29 cellular contexts compared by ENCODE assay signal in the genomic region with DNA sequence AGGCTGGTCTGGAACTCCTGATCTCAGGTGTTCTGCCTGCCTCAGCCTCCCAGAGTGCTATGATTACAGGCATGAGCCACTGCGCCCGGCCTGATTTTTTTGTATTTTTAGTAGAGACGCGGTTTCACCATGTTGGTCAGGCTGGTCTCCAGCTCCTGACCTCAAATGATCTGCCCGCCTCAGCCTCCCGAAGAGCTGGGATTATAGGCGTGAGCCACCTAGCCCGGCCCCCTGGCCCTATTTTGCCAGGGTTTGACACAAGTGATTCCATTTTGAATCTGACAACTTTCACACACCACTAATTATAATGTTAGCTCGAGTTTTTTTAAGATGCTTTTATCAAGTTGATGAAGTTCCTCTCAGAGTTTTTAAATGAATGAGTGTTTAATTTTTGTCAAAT. TPM values are rescaled to one million over a fixed set of nuclear protein-coding genes. Genes with fewer than 3 reads are reported as not detected.
A peak's percentile ranks its signal among the peaks of the same experiment; 100 is the strongest.
DNase-seq lines count a peak whose midpoint lies in the region; ATAC-seq and TF ChIP-seq lines count a peak whose summit lies in the region.
"Had no signal": no experiment of that assay in that cellular context is flagged by ENCODE, and none has a peak within 500 bp of the region (broad histone marks: within the 10 kb centered on the region; RNA-seq: fewer than 3 reads in every experiment).

No MANE protein-coding gene starts in this region.

- TF ChIP-seq POLR2A in heart left ventricle (IDR thresholded peaks at IDR 0.05): no peak
- no peak for TF ChIP-seq POLR2A in vagina (IDR thresholded peaks at IDR 0.05)

- peak overlapping the region in 7 of 12 donors; percentile 44 to 91 (median 74) for H3K27ac ChIP-seq in heart left ventricle
- peak overlapping the region in 12 of 21 experiments; percentile 37 to 74 (median 69) for H3K27ac ChIP-seq in skin epidermis
- H3K27ac ChIP-seq in vagina: peak overlapping the region; percentile 10

- H3K27ac Mint-ChIP-seq in dendritic cell treated with granulocyte-macrophage colony-stimulating factor and Interleukin-4, amounts not matched to agents 40 ng/mL and 50 ng/mL, for 4 days: peak overlapping the region; percentile 85
- H3K27ac Mint-ChIP-seq: CD4-positive, alpha-beta memory T cell had no signal

- WGBS in heart left ventricle, 4 donors: 96 to 98% (median 96%) methylated on average over 9 of the region's 9 CpGs

- no peaks in the 10 kb centered on the region for H3K36me3 Mint-ChIP-seq in dendritic cell treated with granulocyte-macrophage colony-stimulating factor and Interleukin-4, amounts not matched to agents 40 ng/mL and 50 ng/mL, for 4 days (ENCODE audit: low read depth)
- H3K36me3 Mint-ChIP-seq: CD4-positive, alpha-beta memory T cell had no signal

- H3K36me3 ChIP-seq in heart left ventricle (no peaks in the 10 kb centered on the region), vagina (no peaks in the 10 kb centered on the region)

- H3K27me3 ChIP-seq in heart left ventricle (no peaks in the 10 kb centered on the region), vagina (no peaks in the 10 kb centered on the region)

- intact Hi-C loops in heart left ventricle (cut with DNase I) (no loop called here), left ventricle myocardium superior (cut with micrococcal nuclease) (no loop called here), vagina (cut with DNase I) (no loop called here)
- intact Hi-C loops in dendritic cell treated with granulocyte-macrophage colony-stimulating factor and Interleukin-4, amounts not matched to agents 40 ng/mL and 50 ng/mL, for 4 days (cut with micrococcal nuclease): no loop called here

- H3K9me3 ChIP-seq in heart left ventricle (no peaks in the 10 kb centered on the region), vagina (no peaks in the 10 kb centered on the region)
- H3K9me3 ChIP-seq: SK-N-SH had no signal

- DNase-seq in heart left ventricle (no peak), left ventricle myocardium superior (no peak), vagina (ENCODE audit: extremely low spot score in 2 of 2) (no peak), cerebellar nuclear complex (lab: John Stamatoyannopoulos, UW) (no peak), NCI-H128 (lab: John Stamatoyannopoulos, UW; ENCODE audit: unreplicated experiment) (no peak)
- DNase-seq: 8988T; ACHN; C1 segment of cervical spinal cord; CD4-positive, alpha-beta memory T cell; COR-L47; DMS53; GOT3; HCEC 1CT; Kasumi-1; NCI-H1092 treated with DMSO at 0.1 percent for 48 hours; NCI-H1436 treated with DMSO at 0.1 percent for 48 hours; NCI-H1930; NCI-H2107; NCI-H446; NCI-H524 treated with DMSO at 0.1 percent for 48 hours; NCI-H774; SK-N-SH had no signal

- H3K4me3 ChIP-seq in heart left ventricle: no peak overlapping the region
- no peak overlapping the region for H3K4me3 ChIP-seq in skin epidermis
- H3K4me3 ChIP-seq in vagina: no peak overlapping the region
- H3K4me3 ChIP-seq: K562 had no signal

- TF ChIP-seq CTCF in heart left ventricle (IDR thresholded peaks at IDR 0.05) (no peak), vagina (IDR thresholded peaks at IDR 0.05) (no peak)

- ATAC-seq in heart left ventricle (no peak), left ventricle myocardium superior (no peak), HG03196 (IDR thresholded peaks at IDR 0.05; ENCODE audit: unreplicated experiment) (no peak)

- H3K9me3 Mint-ChIP-seq in dendritic cell treated with granulocyte-macrophage colony-stimulating factor and Interleukin-4, amounts not matched to agents 40 ng/mL and 50 ng/mL, for 4 days: no peaks in the 10 kb centered on the region

- no peaks in the 10 kb centered on the region for H3K4me1 Mint-ChIP-seq in dendritic cell treated with granulocyte-macrophage colony-stimulating factor and Interleukin-4, amounts not matched to agents 40 ng/mL and 50 ng/mL, for 4 days (ENCODE audit: low read depth)
- H3K4me1 Mint-ChIP-seq: CD4-positive, alpha-beta memory T cell had no signal

- no peak overlapping the region for H3K4me3 Mint-ChIP-seq in dendritic cell treated with granulocyte-macrophage colony-stimulating factor and Interleukin-4, amounts not matched to agents 40 ng/mL and 50 ng/mL, for 4 days
- H3K4me3 Mint-ChIP-seq: CD4-positive, alpha-beta memory T cell had no signal

- H3K27me3 Mint-ChIP-seq in dendritic cell treated with granulocyte-macrophage colony-stimulating factor and Interleukin-4, amounts not matched to agents 40 ng/mL and 50 ng/mL, for 4 days: peaks cover 4% of the 10 kb centered on the region

- H3K4me1 ChIP-seq in heart left ventricle (peaks cover 0 to 11% (median 0%) of the 10 kb centered on the region in 12 donors), vagina (no peaks in the 10 kb centered on the region)

RNA-seq across cellular contexts. Expression of gene TTLL9, which starts 25.6 kb away (rescaled TPM):
- not detected for total RNA-seq in heart left ventricle
- not detected for polyA plus RNA-seq in heart left ventricle
- total RNA-seq in left ventricle myocardium superior: not detected
- not detected for total RNA-seq in vagina
- total RNA-seq: CD4-positive, alpha-beta memory T cell; HepG2; HT1080; K562; M059J had no signal
- polyA plus RNA-seq: HepG2 had no signal

RNA-seq across cellular contexts. Expression of gene DUSP15, which starts 25.7 kb away (rescaled TPM):
- 1 to 10 TPM; 1.0 to 7.4 (median 3.0) TPM for total RNA-seq in heart left ventricle
- 1 to 10 TPM in 1 of 2 donors, under 1 TPM in 1; 0.68 to 5.4 TPM for polyA plus RNA-seq in heart left ventricle
- 4.0 TPM for total RNA-seq in left ventricle myocardium superior
- 2.5 TPM for total RNA-seq in vagina
- total RNA-seq: CD4-positive, alpha-beta memory T cell; HT1080; K562 had no signal
- polyA plus RNA-seq: CD4-positive, alpha-beta memory T cell had no signal

RNA-seq across cellular contexts. Expression of gene FOXS1, which starts 50.6 kb away (rescaled TPM):
- total RNA-seq in heart left ventricle: 1 to 10 TPM; 1.9 to 6.0 (median 3.7) TPM
- polyA plus RNA-seq in heart left ventricle: 1 to 10 TPM; 2.5 to 4.9 TPM
- total RNA-seq in left ventricle myocardium superior: 1.3 TPM
- not detected for total RNA-seq in vagina
- total RNA-seq: CD4-positive, alpha-beta memory T cell; HepG2; K562 had no signal
- polyA plus RNA-seq: CD4-positive, alpha-beta memory T cell; HepG2; K562 had no signal

RNA-seq across cellular contexts. Expression of gene PDRG1, which starts 55.8 kb away (rescaled TPM):
- total RNA-seq in heart left ventricle (10 to 100 TPM in 1 of 9 donors, 1 to 10 TPM in 8; 5.2 to 10.7 (median 7.3) TPM), left ventricle myocardium superior (9.7 TPM), vagina (5.9 TPM)
- 10 to 100 TPM in 1 of 2 donors, 1 to 10 TPM in 1; 8.8 to 15.2 TPM for polyA plus RNA-seq in heart left ventricle

Comparison
In these comparisons a context has a peak if more than half of its experiments do, and no peak if none do; other contexts are left out.
1. H3K27ac ChIP-seq: peak in every context shown above with its lines; median percentile 74 in heart left ventricle; 69 in skin epidermis; 10 in vagina.